11 cellular contexts compared by ENCODE assay signal in the genomic region with DNA sequence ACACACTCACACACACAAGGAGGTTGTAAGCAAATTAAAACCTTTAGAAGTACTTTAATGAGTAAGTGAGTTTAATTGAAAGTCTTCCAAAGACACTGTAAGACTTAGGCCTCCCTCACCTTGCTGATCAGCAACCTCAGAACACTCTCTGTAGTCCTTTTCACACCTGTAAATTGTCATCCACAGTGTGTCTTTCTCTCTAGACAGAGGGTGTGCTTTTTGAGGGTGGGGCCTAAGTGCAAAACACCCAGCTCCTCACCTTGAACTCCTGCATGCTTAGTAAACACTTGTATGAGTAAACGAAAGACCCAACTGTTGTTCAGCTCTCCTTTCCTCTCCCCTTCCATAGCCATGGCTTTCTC. TPM values are rescaled to one million over a fixed set of nuclear protein-coding genes. Genes with fewer than 3 reads are reported as not detected.
DNase-seq lines count a peak whose midpoint lies in the region; ATAC-seq, FAIRE-seq and TF ChIP-seq lines count a peak whose summit lies in the region.
"Had no signal": no experiment of that assay in that cellular context is flagged by ENCODE, and none has a peak within 500 bp of the region (broad histone marks: within the 10 kb centered on the region; RNA-seq: fewer than 3 reads in every experiment).

No MANE protein-coding gene starts in this region.

- DNase-seq in heart left ventricle (no peak), cardiac septum (ENCODE audit: low spot score) (no peak), GM12878 (ENCODE audit: low read depth, low spot score) (no peak), transverse colon (no peak), HPDE6-E6E7 (ENCODE audit: extremely low spot score) (no peak), NCI-H2196 (lab: John Stamatoyannopoulos, UW; ENCODE audit: unreplicated experiment) (no peak)
- no peak for DNase-seq in activated CD8-positive, alpha-beta memory T cell treated with anti-CD3 and anti-CD28 coated beads, Interleukin-2, amount 50 U/mL, for 48 hours
- DNase-seq: activated naive CD4-positive, alpha-beta T cell; central memory CD4-positive, alpha-beta T cell had no signal

- H4K20me1 ChIP-seq in GM12878 (ENCODE audit: control insufficient read depth, insufficient read depth) = no peaks in the 10 kb centered on the region

- H3K4me3 ChIP-seq in heart left ventricle (no peak overlapping the region), GM12878 (no peak overlapping the region), transverse colon (no peak overlapping the region)
- H3K4me3 ChIP-seq: upper lobe of left lung had no signal

- H3K9ac ChIP-seq in GM12878 (ENCODE audit: control insufficient read depth, insufficient read depth, low read length) = no peak overlapping the region

- in situ Hi-C loops in GM12878 (cut with MboI) (loop anchor here (5.0 kb wide), 1 partner anchor 533 kb away; no protein-coding TSS in a partner anchor), transverse colon (cut with MboI; ENCODE audit: low pct_ligation_motif_present in 1 of 4, low pct_unique_long_range_greater_than_20kb in 1 of 4, low sequenced_read_pairs in 3 of 4) (loop anchor here (10.0 to 25.0 kb wide), 3 partner anchors 191 to 968 kb away; no protein-coding TSS in a partner anchor)

- no peaks in the 10 kb centered on the region for H3K79me2 ChIP-seq in GM12878 (ENCODE audit: control insufficient read depth, insufficient read depth, low read length)

- no peak overlapping the region for H3K4me2 ChIP-seq in GM12878 (ENCODE audit: control insufficient read depth, insufficient read depth)

- CTCF ChIA-PET in GM12878 (lab: Yijun Ruan, JAX) = interaction anchor here (0.7 to 6.7 kb wide), 18 partner anchors 9 to 888 kb away, joined by 3 to 52 read pairs (median 4); no protein-coding TSS in a partner anchor

- no peak overlapping the region for H2AFZ ChIP-seq in GM12878 (ENCODE audit: control insufficient read depth, low read depth, low read length)

- H3K27me3 ChIP-seq in heart left ventricle = no peaks in the 10 kb centered on the region
- H3K27me3 ChIP-seq in GM12878 (replicated peaks in 1 of 2; ENCODE audit: control insufficient read depth in 2 of 2, insufficient read depth in 2 of 2, low read length in 1 of 2) = peaks cover 0 to 1% of the 10 kb centered on the region in 2 experiments; a peak in 2 of 4 replicates
- H3K27me3 ChIP-seq in transverse colon = no peaks in the 10 kb centered on the region
- H3K27me3 ChIP-seq: upper lobe of left lung had no signal

- POLR2A ChIA-PET in GM12878 (lab: Charles Lee) = interaction anchor here (0.7 kb wide), 3 partner anchors 8 to 1191 kb away, joined by 3 to 7 read pairs (median 6); no protein-coding TSS in a partner anchor

- RAD21 ChIA-PET in GM12878 (lab: Charles Lee; ENCODE audit: unreplicated experiment) = interaction anchor here (0.6 to 1.5 kb wide), 11 partner anchors 18 to 960 kb away, joined by 3 to 8 read pairs (median 4); no protein-coding TSS in a partner anchor

- TF ChIP-seq RAD21 in GM12878 (IDR thresholded peaks at IDR 0.05; ENCODE audit: insufficient read depth, low read depth, low read length) = no peak

- BruUV-seq in GM12878 (replicated peaks; lab: Mats Ljungman, UMichigan) = no TSS peak

- H3K9me3 ChIP-seq in heart left ventricle = no peaks in the 10 kb centered on the region
- no peaks in the 10 kb centered on the region for H3K9me3 ChIP-seq in GM12878 (replicated peaks; ENCODE audit: control insufficient read depth, insufficient read depth, low read length)
- no peaks in the 10 kb centered on the region for H3K9me3 ChIP-seq in transverse colon
- H3K9me3 ChIP-seq: upper lobe of left lung had no signal

- H3K27ac ChIP-seq in heart left ventricle (peak overlapping the region in 8 of 12 donors; percentile 6 to 71 (median 48)), GM12878 (ENCODE audit: control insufficient read depth, insufficient read depth) (no peak overlapping the region), transverse colon (peak overlapping the region in 3 of 4 donors; percentile 55 to 73 (median 69))
- H3K27ac ChIP-seq: upper lobe of left lung had no signal

- no peaks in the 10 kb centered on the region for H3K36me3 ChIP-seq in heart left ventricle
- H3K36me3 ChIP-seq in GM12878 (ENCODE audit: control insufficient read depth in 2 of 2, insufficient read depth in 2 of 2, low read length in 1 of 2) = no peaks in the 10 kb centered on the region
- H3K36me3 ChIP-seq in transverse colon = no peaks in the 10 kb centered on the region
- H3K36me3 ChIP-seq: upper lobe of left lung had no signal

- no peak for TF ChIP-seq EP300 in GM12878 (IDR thresholded peaks at IDR 0.05; ENCODE audit: borderline replicate concordance in 1 of 2, control insufficient read depth in 1 of 2, low read depth in 2 of 2, low read length in 2 of 2)
- no peak for TF ChIP-seq EP300 in transverse colon (IDR thresholded peaks at IDR 0.05; ENCODE audit: low read depth)

- H3K4me1 ChIP-seq in heart left ventricle = peaks cover 3 to 69% (median 36%) of the 10 kb centered on the region in 12 donors
- H3K4me1 ChIP-seq in GM12878 (ENCODE audit: control insufficient read depth, insufficient read depth, low read length) = no peaks in the 10 kb centered on the region
- H3K4me1 ChIP-seq in transverse colon = peaks cover 0 to 25% (median 7%) of the 10 kb centered on the region in 4 donors

- TF ChIP-seq POLR2A in heart left ventricle (IDR thresholded peaks at IDR 0.05) = no peak
- TF ChIP-seq POLR2A in GM12878 (IDR thresholded peaks at IDR 0.05; ENCODE audit: low read depth, low read length) = no peak
- TF ChIP-seq POLR2A in transverse colon (IDR thresholded peaks at IDR 0.05) = no peak

- no peak for TF ChIP-seq CTCF in heart left ventricle (IDR thresholded peaks at IDR 0.05)
- TF ChIP-seq CTCF in GM12878 (IDR thresholded peaks at IDR 0.05 in 2 of 3, conservative IDR thresholded peaks at IDR 0.05 in 1 of 3; ENCODE audit: control insufficient read depth in 2 of 3, extremely low read depth in 1 of 3, insufficient read depth in 1 of 3, low read depth in 3 of 3, low read length in 3 of 3) = no peak
- no peak for TF ChIP-seq CTCF in transverse colon (IDR thresholded peaks at IDR 0.05)

- intact Hi-C loops in heart left ventricle (cut with DNase I) = loop anchor here (1.0 to 10.0 kb wide), 15 partner anchors 39 to 961 kb away; no protein-coding TSS in a partner anchor
- intact Hi-C loops in cardiac septum (cut with DNase I) = loop anchor here (1.0 to 10.0 kb wide), 3 partner anchors 189 to 481 kb away; no protein-coding TSS in a partner anchor
- intact Hi-C loops in GM12878 (cut with micrococcal nuclease; ENCODE audit: unreplicated experiment) = loop anchor here (1.0 kb wide), 3 partner anchors 483 to 958 kb away; no protein-coding TSS in a partner anchor
- intact Hi-C loops in transverse colon (cut with DNase I; ENCODE audit: low total_unique reads) = loop anchor here (1.0 kb wide), 1 partner anchor 189 kb away; no protein-coding TSS in a partner anchor

- SMC1A ChIA-PET in GM12878 (lab: Charles Lee; ENCODE audit: uncharacterized antibody, unreplicated experiment) = interaction anchor here (1.1 to 7.3 kb wide), 4 partner anchors 9 to 540 kb away, joined by 3 to 41 read pairs (median 4); no protein-coding TSS in a partner anchor

- ATAC-seq in heart left ventricle (no peak), HG03280 (IDR thresholded peaks at IDR 0.05; ENCODE audit: unreplicated experiment) (peak; percentile 12), GM12878 (peak; percentile 31)

- FAIRE-seq in GM12878 (lab: Jason Lieb, UNC) = no peak

- 84 to 100% (median 93%) methylated on average over 1 of the region's 1 CpG for WGBS in heart left ventricle, 4 donors
- WGBS in GM12878 (ENCODE audit: insufficient coverage, insufficient replicate concordance, low lambda C conversion rate, missing lambda C conversion rate) = 7% methylated on average over 1 of the region's 1 CpG
- 50 to 57% methylated on average over 1 of the region's 1 CpG for WGBS in transverse colon (ENCODE audit: low coverage in 1 of 2), 2 donors

TF ChIP-seq in GM12878, 131 proteins besides CTCF, POLR2A, EP300 and RAD21 (continues in another document):
- TF ChIP-seq EGR1 (IDR thresholded peaks at IDR 0.05; ENCODE audit: borderline replicate concordance in 1 of 2, low read depth in 2 of 2, low read length in 2 of 2) (no peak), SUPT20H (IDR thresholded peaks at IDR 0.05; ENCODE audit: borderline replicate concordance, control insufficient read depth, low read depth, low read length) (no peak), POU2F2 (IDR thresholded peaks at IDR 0.05; ENCODE audit: borderline replicate concordance, low read depth, low read length) (no peak)
- TF ChIP-seq, protein P1, sequence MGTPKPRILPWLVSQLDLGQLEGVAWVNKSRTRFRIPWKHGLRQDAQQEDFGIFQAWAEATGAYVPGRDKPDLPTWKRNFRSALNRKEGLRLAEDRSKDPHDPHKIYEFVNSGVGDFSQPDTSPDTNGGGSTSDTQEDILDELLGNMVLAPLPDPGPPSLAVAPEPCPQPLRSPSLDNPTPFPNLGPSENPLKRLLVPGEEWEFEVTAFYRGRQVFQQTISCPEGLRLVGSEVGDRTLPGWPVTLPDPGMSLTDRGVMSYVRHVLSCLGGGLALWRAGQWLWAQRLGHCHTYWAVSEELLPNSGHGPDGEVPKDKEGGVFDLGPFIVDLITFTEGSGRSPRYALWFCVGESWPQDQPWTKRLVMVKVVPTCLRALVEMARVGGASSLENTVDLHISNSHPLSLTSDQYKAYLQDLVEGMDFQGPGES (IDR thresholded peaks at IDR 0.05) = no peak

RNA-seq across cellular contexts. Expression of a gene that starts 34.3 kb away (rescaled TPM):
- total RNA-seq in heart left ventricle (100 to 1,000 TPM in 1 of 9 donors, 10 to 100 TPM in 8; 38.8 to 137 (median 49.9) TPM), cardiac septum (52.3 TPM), GM12878 (2014; rRNA removed) (0.98 and 1.4 TPM in 2 replicates), GM12878 (2014; rRNA removed; fragmentation: Illumina TruSeq; extraction: Trizol) (1.4 and 1.6 TPM in 2 replicates), GM12878 (2021) (0.27 and 1.5 TPM in 2 replicates), transverse colon (1 to 10 TPM in 2 of 4 donors, under 1 TPM in 2; 0.20 to 7.5 (median 2.5) TPM)
- polyA plus RNA-seq in heart left ventricle (100 to 1,000 TPM in 1 of 2 donors, 10 to 100 TPM in 1; 23.8 to 100 TPM), GM12878 (2011; rRNA removed) (0.10 TPM in 1 of 2 replicates, not detected in the other), GM12878 (2014; fragmentation: Illumina TruSeq; extraction: Trizol) (1.7 and 2.8 TPM in 2 replicates), GM12878 (2014; fragmentation: Nextera tagmentation; extraction: Ambion mirVana) (1 to 10 TPM; 1.2 to 2.8 TPM), GM12878 (2014; rRNA removed) (1.1 and 1.2 TPM in 2 replicates), GM12878 (2016; fragmentation: Nextera tagmentation; extraction: Ambion mirVana) (1 to 10 TPM in 1 of 2 experiments, under 1 TPM in 1; 0.84 to 2.1 TPM)
- total RNA-seq in GM12878 (2013; cell fraction: nucleolus; rRNA removed) = 0.17 TPM in 1 of 2 replicates, not detected in the other
- not detected for polyA plus RNA-seq in GM12878 (2011; ENCODE audit: low read depth)
- polyA plus RNA-seq in GM12878 (2011; cell fraction: cytosol; rRNA removed) = 0.05 and 0.07 TPM in 2 replicates
- polyA plus RNA-seq in GM12878 (2011; cell fraction: nucleus; rRNA removed) = 0.10 and 0.39 TPM in 2 replicates
- polyA plus RNA-seq in GM12878 (2012) = 0.25 TPM in 1 of 2 replicates, not detected in the other
- 0.05 and 0.07 TPM in 2 replicates for polyA minus RNA-seq in GM12878 (2011; rRNA and poly(A)+ RNA removed)
- polyA minus RNA-seq in GM12878 (2011; cell fraction: cytosol; rRNA and poly(A)+ RNA removed) = not detected in 2 replicates
- polyA minus RNA-seq in GM12878 (2011; cell fraction: nucleus; rRNA and poly(A)+ RNA removed) = 0.36 TPM in 1 of 2 replicates, not detected in the other

Comparison
In these comparisons a context has a peak if more than half of its experiments do, and no peak if none do; other contexts are left out.
1. ATAC-seq: peak in HG03280 (single experiment) and GM12878 (single experiment); none in heart left ventricle (0 of 4).